ENCODE assay signal across 10 cellular contexts in genomic region chr2:74079522-74080341, GRCh38.
DNase-seq lines count a peak whose midpoint lies in the region; ATAC-seq lines count a peak whose summit lies in the region.
"Had no signal": no experiment of that assay in that cellular context is flagged by ENCODE, and none has a peak within 500 bp of the region (broad histone marks: within the 10 kb centered on the region; RNA-seq: fewer than 3 reads in every experiment).

No MANE protein-coding gene starts in this region.

- ATAC-seq in GM18511 (IDR thresholded peaks at IDR 0.05; ENCODE audit: unreplicated experiment) (peak; percentile 84), GM21723 (IDR thresholded peaks at IDR 0.05; ENCODE audit: unreplicated experiment) (peak; percentile 83), HG03558 (IDR thresholded peaks at IDR 0.05; ENCODE audit: extremely low read depth, unreplicated experiment) (peak; percentile 54), left ventricle myocardium superior (no peak)

- intact Hi-C loops in left ventricle myocardium superior (cut with micrococcal nuclease), result no loop called here

- peak; percentile 63 for DNase-seq in medulla oblongata (ENCODE audit: extremely low spot score)
- DNase-seq in left ventricle myocardium superior, result no peak
- no peak for DNase-seq in HK-2 (ENCODE audit: unreplicated experiment)
- no peak for DNase-seq in DMS53 treated with DMSO at 0.1 percent for 48 hours (lab: John Stamatoyannopoulos, UW; ENCODE audit: unreplicated experiment)
- DNase-seq in NCI-H2227 treated with DMSO at 0.1 percent for 48 hours (lab: John Stamatoyannopoulos, UW), result no peak
- DNase-seq: Kasumi-1, spleen had no signal
